1 cellular context compared by ENCODE assay signal in genomic region chr7:154680894-154681659, GRCh38.
TF ChIP-seq lines count a peak whose summit lies in the region.

No MANE protein-coding gene starts in this region.

TF ChIP-seq in K562, 482 proteins besides CTCF, POLR2A, EP300 and RAD21 (continued from another document and continues in another):
- TF ChIP-seq TSHZ1 (CRISPR knock-in tag; IDR thresholded peaks at IDR 0.05) (no peak), JUNB (CRISPR knock-in tag; conservative IDR thresholded peaks at IDR 0.05) (no peak), HEY1 (CRISPR knock-in tag; IDR thresholded peaks at IDR 0.05; ENCODE audit: borderline replicate concordance) (no peak), CSDE1 (IDR thresholded peaks at IDR 0.05) (peak in 1 of 2 experiments; percentile 38; a peak in 1 of 4 replicates), ELF4 (CRISPR knock-in tag; IDR thresholded peaks at IDR 0.05) (no peak), KLF1 (tag; IDR thresholded peaks at IDR 0.05) (0 out of 2 replicates have a peak, but pooled peaks have one; percentile 27), CXXC5 (CRISPR knock-in tag; IDR thresholded peaks at IDR 0.05) (peak; percentile 68), GABPA (tag; conservative IDR thresholded peaks at IDR 0.05; ENCODE audit: low read depth) (peak; percentile 78), ETV1 (tag; conservative IDR thresholded peaks at IDR 0.05; ENCODE audit: low read depth) (peak; percentile 92), MYC (IDR thresholded peaks at IDR 0.05; ENCODE audit: low read depth, low read length) (peak; percentile 77), MYC (CRISPR knock-in tag; IDR thresholded peaks at IDR 0.05; ENCODE audit: borderline replicate concordance, low read depth) (no peak), THRAP3 (IDR thresholded peaks at IDR 0.05; ENCODE audit: borderline replicate concordance) (0 out of 2 replicates have a peak, but pooled peaks have one; percentile 42), THAP12 (CRISPR knock-in tag; IDR thresholded peaks at IDR 0.05) (0 out of 2 replicates have a peak, but pooled peaks have one; percentile 28), ZNF384 (IDR thresholded peaks at IDR 0.05; ENCODE audit: low read depth, low read length) (no peak), ZNF644 (tag; IDR thresholded peaks at IDR 0.05; ENCODE audit: low read depth) (0 out of 2 replicates have a peak, but pooled peaks have one; percentile 9), HDAC2 (IDR thresholded peaks at IDR 0.05) (peak; percentile 37; the same call in 1 of the 2 replicates), SUPT5H (IDR thresholded peaks at IDR 0.05) (peak; percentile 89), KLF10 (CRISPR knock-in tag; IDR thresholded peaks at IDR 0.05) (no peak), FOXK2 (conservative IDR thresholded peaks at IDR 0.05 in 1 of 2, IDR thresholded peaks at IDR 0.05 in 1 of 2; ENCODE audit: low read depth in 2 of 2) (0 out of 4 replicates have a peak, but pooled peaks of 1 of the 2 experiments have one; percentile 37), ZNF717 (CRISPR knock-in tag; IDR thresholded peaks at IDR 0.05) (peak; percentile 58; the same call in 1 of the 2 replicates), EP400 (IDR thresholded peaks at IDR 0.05) (peak; percentile 54; the same call in 1 of the 2 replicates), KDM2B (CRISPR knock-in tag; IDR thresholded peaks at IDR 0.05) (no peak), SIN3A (IDR thresholded peaks at IDR 0.05; ENCODE audit: borderline replicate concordance in 2 of 2, control insufficient read depth in 1 of 2, low read depth in 2 of 2, low read length in 2 of 2) (peak in 1 of 2 experiments; percentile 35; a peak in 1 of 4 replicates), ZNF347 (CRISPR knock-in tag; IDR thresholded peaks at IDR 0.05; ENCODE audit: low read depth) (no peak), MCM2 (IDR thresholded peaks at IDR 0.05; ENCODE audit: low read depth) (no peak), EGR1 (conservative IDR thresholded peaks at IDR 0.05) (peak; percentile 30; the same call in 1 of the 2 replicates), DPF2 (IDR thresholded peaks at IDR 0.05) (peak; percentile 28; the same call in 1 of the 2 replicates), POLR2B (IDR thresholded peaks at IDR 0.05; ENCODE audit: low read depth, partially characterized antibody) (peak; percentile 80), YY1 (IDR thresholded peaks at IDR 0.05; ENCODE audit: borderline replicate concordance in 1 of 3, control insufficient read depth in 1 of 3, extremely low read depth in 1 of 3, insufficient read depth in 3 of 3, insufficient read length in 1 of 3, insufficient replicate concordance in 2 of 3, low read depth in 1 of 3, low read length in 2 of 3) (peak; percentile 46 to 96 (median 85)), E2F6 (IDR thresholded peaks at IDR 0.05; ENCODE audit: borderline replicate concordance in 1 of 2, extremely low read depth in 1 of 2, insufficient read depth in 1 of 2, insufficient read length in 1 of 2, low read depth in 1 of 2, low read length in 1 of 2, poor library complexity in 1 of 2, severe bottlenecking in 1 of 2) (peak; percentile 59 to 81), RBFOX2 (IDR thresholded peaks at IDR 0.05; ENCODE audit: low read depth, low read length) (peak; percentile 82), HCFC1 (IDR thresholded peaks at IDR 0.05; ENCODE audit: low read depth, low read length) (peak; percentile 45; the same call in 1 of the 2 replicates), USF2 (CRISPR knock-in tag; IDR thresholded peaks at IDR 0.05) (no peak), POLR2AphosphoS2 (IDR thresholded peaks at IDR 0.05; ENCODE audit: low read length) (peak; percentile 68; the same call in 1 of the 2 replicates), EZH2 (IDR thresholded peaks at IDR 0.05; ENCODE audit: borderline replicate concordance, low read depth, low read length) (no peak), SMARCE1 (IDR thresholded peaks at IDR 0.05) (peak; percentile 36; the same call in 1 of the 2 replicates), ETV5 (CRISPR knock-in tag; IDR thresholded peaks at IDR 0.05; ENCODE audit: low read depth) (peak; percentile 86), NBN (IDR thresholded peaks at IDR 0.05; ENCODE audit: low read depth) (peak; percentile 87; the same call in 1 of the 2 replicates), CEBPG (CRISPR knock-in tag; IDR thresholded peaks at IDR 0.05) (no peak), CEBPG (tag; conservative IDR thresholded peaks at IDR 0.05 in 1 of 2, IDR thresholded peaks at IDR 0.05 in 1 of 2) (peak in 1 of 2 experiments; percentile 51; a peak in 2 of 4 replicates), CTCFL (IDR thresholded peaks at IDR 0.05; ENCODE audit: borderline replicate concordance, insufficient read depth, low read depth, low read length, poor library complexity, severe bottlenecking) (peak; percentile 37), LEF1 (IDR thresholded peaks at IDR 0.05) (0 out of 2 replicates have a peak, but pooled peaks have one; percentile 10), ZNF583 (CRISPR knock-in tag; IDR thresholded peaks at IDR 0.05) (0 out of 2 replicates have a peak, but pooled peaks have one; percentile 66), ATF1 (CRISPR knock-in tag; IDR thresholded peaks at IDR 0.05) (no peak), ATF1 (tag; IDR thresholded peaks at IDR 0.05) (no peak), SMAD1 (IDR thresholded peaks at IDR 0.05; ENCODE audit: low read depth, low read length, partially characterized antibody) (peak; percentile 50), NR2C2 (CRISPR knock-in tag; IDR thresholded peaks at IDR 0.05) (no peak), NR2C2 (tag; IDR thresholded peaks at IDR 0.05) (0 out of 2 replicates have a peak, but pooled peaks have one; percentile 10), ZNF445 (CRISPR knock-in tag; IDR thresholded peaks at IDR 0.05; ENCODE audit: low read depth) (peak; percentile 34; the same call in 1 of the 2 replicates), TEAD4 (IDR thresholded peaks at IDR 0.05; ENCODE audit: low read length) (0 out of 2 replicates have a peak, but pooled peaks have one; percentile 35), TEAD4 (CRISPR knock-in tag; IDR thresholded peaks at IDR 0.05; ENCODE audit: borderline replicate concordance) (no peak), MEF2D (tag; conservative IDR thresholded peaks at IDR 0.05; ENCODE audit: low read depth) (no peak), MNT (conservative IDR thresholded peaks at IDR 0.05) (peak; percentile 47 to 60; a peak in 3 of 4 replicates), ZNF830 (CRISPR knock-in tag; IDR thresholded peaks at IDR 0.05) (0 out of 2 replicates have a peak, but pooled peaks have one; percentile 38), MAZ (CRISPR knock-in tag; conservative IDR thresholded peaks at IDR 0.05 in 1 of 2, IDR thresholded peaks at IDR 0.05 in 1 of 2) (peak in 1 of 2 experiments; percentile 86), ZNF586 (CRISPR knock-in tag; conservative IDR thresholded peaks at IDR 0.05) (no peak), CTBP1 (IDR thresholded peaks at IDR 0.05; ENCODE audit: borderline replicate concordance) (peak; percentile 50; the same call in 1 of the 2 replicates), RCOR1 (IDR thresholded peaks at IDR 0.05; ENCODE audit: borderline replicate concordance in 1 of 2, low read depth in 2 of 2, low read length in 2 of 2) (peak; percentile 16 to 80; a peak in 2 of 4 replicates), RBBP5 (IDR thresholded peaks at IDR 0.05; ENCODE audit: borderline replicate concordance, insufficient read depth, low read length, poor library complexity, severe bottlenecking) (peak; percentile 47), RFX5 (IDR thresholded peaks at IDR 0.05; ENCODE audit: low read depth, low read length) (no peak), ASH1L (IDR thresholded peaks at IDR 0.05; ENCODE audit: borderline replicate concordance, low read depth, partially characterized antibody) (no peak), GTF2E2 (tag; IDR thresholded peaks at IDR 0.05) (peak; percentile 49; the same call in 1 of the 2 replicates), CREB1 (IDR thresholded peaks at IDR 0.05) (0 out of 2 replicates have a peak, but pooled peaks have one; percentile 17), CREB1 (CRISPR knock-in tag; IDR thresholded peaks at IDR 0.05) (no peak), CEBPB (tag; IDR thresholded peaks at IDR 0.05) (peak; percentile 84), PHF8 (IDR thresholded peaks at IDR 0.05; ENCODE audit: borderline replicate concordance, low read length) (peak; percentile 41; the same call in 1 of the 2 replicates), JUND (IDR thresholded peaks at IDR 0.05; ENCODE audit: borderline replicate concordance, low read depth, low read length) (0 out of 2 replicates have a peak, but pooled peaks have one; percentile 34), JUND (tag; IDR thresholded peaks at IDR 0.05; ENCODE audit: borderline replicate concordance, low read depth, low read length) (no peak; the same call in 2 of the 3 replicates), TCF3 (CRISPR knock-in tag; IDR thresholded peaks at IDR 0.05) (no peak), ARHGAP35 (IDR thresholded peaks at IDR 0.05; ENCODE audit: partially characterized antibody) (no peak)
